Comparison of ENCODE assay signal across 8 cellular contexts in the genomic region with DNA sequence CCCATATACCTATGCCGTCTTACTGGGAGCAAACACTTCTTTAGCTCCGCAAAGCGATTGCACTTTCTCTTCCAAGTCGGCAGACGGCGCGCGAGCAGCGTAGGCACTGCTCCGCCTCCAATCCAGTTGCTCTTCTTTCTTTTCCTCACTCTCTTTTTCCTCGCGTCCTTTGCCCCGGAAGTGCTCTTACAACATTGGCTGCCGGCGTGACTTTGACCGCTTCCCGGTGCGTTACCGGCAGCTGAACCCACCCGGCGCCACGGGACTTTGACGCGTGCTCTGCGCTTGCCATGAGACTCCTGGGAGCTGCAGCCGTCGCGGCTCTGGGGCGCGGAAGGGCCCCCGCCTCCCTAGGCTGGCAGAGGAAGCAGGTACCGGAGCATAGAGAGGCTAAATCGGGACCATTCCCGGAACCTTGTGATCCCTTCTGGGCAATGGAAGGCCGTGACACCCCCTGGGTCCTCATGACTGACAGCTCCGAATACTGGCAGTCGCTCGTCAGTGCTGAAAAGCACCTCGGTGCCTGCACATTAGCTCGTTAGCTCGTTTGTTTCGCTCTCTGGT. TPM values are rescaled to one million over a fixed set of nuclear protein-coding genes. Genes with fewer than 3 reads are reported as not detected.
DNase-seq lines count a peak whose midpoint lies in the region; ATAC-seq and TF ChIP-seq lines count a peak whose summit lies in the region.

Gene GFM1, plus strand, starts transcription at position 183 of the 564 bp plus-strand sequence. Its CDS starts 108 bp downstream, at position 291.

- H3K27me3 ChIP-seq in PC-9 (ENCODE audit: insufficient read depth, low read depth) (no peaks in the 10 kb centered on the region), esophagus (ENCODE audit: control insufficient read depth in 1 of 2, insufficient read depth in 2 of 2, low read length in 2 of 2) (no peaks in the 10 kb centered on the region), muscle layer of colon (ENCODE audit: control insufficient read depth in 1 of 2, insufficient read depth in 2 of 2, low read length in 2 of 2) (no peaks in the 10 kb centered on the region)

- no peaks in the 10 kb centered on the region for H3K9me3 Mint-ChIP-seq in activated T-cell treated with anti-CD3 and anti-CD28 coated beads, Interleukin-2, amount 50 U/mL, for 24 hours

- peak within 1 kb of the TSS; percentile 94 for H3K4me3 ChIP-seq in Jurkat, Clone E6-1 (ENCODE audit: low read length)
- peak within 1 kb of the TSS; percentile 96 for H3K4me3 ChIP-seq in PC-9
- peak within 1 kb of the TSS; percentile 100 for H3K4me3 ChIP-seq in esophagus (ENCODE audit: low read depth in 1 of 2, low read length in 2 of 2)
- peak within 1 kb of the TSS; percentile 86 to 93 for H3K4me3 ChIP-seq in muscle layer of colon (ENCODE audit: low read depth in 1 of 2, low read length in 2 of 2)

- TSS peak; percentile 53 for BruUV-seq in PC-9 (replicated peaks; lab: Mats Ljungman, UMichigan)

- H3K4me1 ChIP-seq in PC-9 (replicated peaks; ENCODE audit: insufficient read depth) = peaks cover 16% of the 10 kb centered on the region
- no peaks in the 10 kb centered on the region for H3K4me1 ChIP-seq in esophagus (ENCODE audit: control insufficient read depth in 2 of 2, insufficient read depth in 2 of 2, low read length in 1 of 2)
- peaks cover 8% of the 10 kb centered on the region for H3K4me1 ChIP-seq in muscle layer of colon (ENCODE audit: insufficient read depth, low read length)

- POLR2A ChIA-PET in PC-9 (lab: Charles Lee; ENCODE audit: unreplicated experiment) = interaction anchor here (0.6 to 0.7 kb wide), 4 partner anchors 19 to 1103 kb away, joined by 3 to 19 read pairs (median 5); partner anchors contain the start of gene MLF1

- 0 out of 2 replicates have a peak, but pooled peaks cover 3% of the 10 kb centered on the region for H4K20me1 ChIP-seq in PC-9 (ENCODE audit: insufficient read depth)

- CTCF ChIA-PET in PC-9 (lab: Charles Lee) = interaction anchor here (0.5 to 2.6 kb wide), 10 partner anchors 16 to 1112 kb away, joined by 3 to 7 read pairs (median 4); partner anchors contain the start of gene MLF1

- H2AFZ ChIP-seq in PC-9 = peak within 1 kb of the TSS; percentile 88

- peaks cover 19% of the 10 kb centered on the region for H3K36me3 ChIP-seq in PC-9 (ENCODE audit: low read depth)
- H3K36me3 ChIP-seq in esophagus (ENCODE audit: control insufficient read depth in 2 of 2, insufficient read depth in 2 of 2, low read length in 1 of 2) = peaks cover 0 to 2% of the 10 kb centered on the region in 2 donors
- peaks cover 19% of the 10 kb centered on the region for H3K36me3 ChIP-seq in muscle layer of colon (ENCODE audit: insufficient read depth, low read length)

- peak within 1 kb of the TSS; percentile 98 for H3K27ac Mint-ChIP-seq in activated T-cell treated with anti-CD3 and anti-CD28 coated beads, Interleukin-2, amount 50 U/mL, for 24 hours

- H3K4me1 Mint-ChIP-seq in activated T-cell treated with anti-CD3 and anti-CD28 coated beads, Interleukin-2, amount 50 U/mL, for 24 hours (ENCODE audit: low read depth) = peaks cover 49% of the 10 kb centered on the region

- H3K27me3 Mint-ChIP-seq in activated T-cell treated with anti-CD3 and anti-CD28 coated beads, Interleukin-2, amount 50 U/mL, for 24 hours = no peaks in the 10 kb centered on the region

- peak within 1 kb of the TSS; percentile 95 for H3K4me2 ChIP-seq in PC-9

- peak; percentile 99 for ATAC-seq in GM21576 (IDR thresholded peaks at IDR 0.05; ENCODE audit: unreplicated experiment)

- peak; percentile 78 for TF ChIP-seq CTCF in PC-9 (conservative IDR thresholded peaks at IDR 0.05)

- intact Hi-C loops in PC-9 (cut with micrococcal nuclease; ENCODE audit: unreplicated experiment) = loop anchor here (5.0 to 10.0 kb wide), 3 partner anchors 72 to 1030 kb away; partner anchors contain the start of gene MLF1

- H3F3A ChIP-seq in PC-9 (ENCODE audit: insufficient read depth, low read depth) = no peaks in the 10 kb centered on the region

- no peaks in the 10 kb centered on the region for H3K9me3 ChIP-seq in PC-9 (ENCODE audit: insufficient read depth, low read depth)
- no peaks in the 10 kb centered on the region for H3K9me3 ChIP-seq in esophagus (ENCODE audit: control insufficient read depth in 2 of 2, insufficient read depth in 1 of 2, low read depth in 1 of 2, low read length in 1 of 2)
- H3K9me3 ChIP-seq in muscle layer of colon (ENCODE audit: low read length) = no peaks in the 10 kb centered on the region

- 0% methylated on average over 42 of the region's 42 CpGs for WGBS in esophagus, 2 donors

- peak; percentile 97 for DNase-seq in DMS53 (lab: John Stamatoyannopoulos, UW)
- DNase-seq in Jurkat, Clone E6-1 (ENCODE audit: low read depth, low spot score) = peak; percentile 95
- DNase-seq in PC-9 = peak; percentile 89 to 92
- DNase-seq in activated T-cell treated with anti-CD3 and anti-CD28 coated beads, Interleukin-2, amount 50 U/mL, for 24 hours = peak; percentile 89
- DNase-seq in stimulated activated CD8-positive, alpha-beta memory T cell treated with anti-CD3 and anti-CD28 coated beads, Interleukin-7, amount 100 ng/mL, for 4 hours (ENCODE audit: low read depth in 2 of 2) = peak; percentile 83 to 85

- H3K27ac ChIP-seq in PC-9 (peak within 1 kb of the TSS; percentile 59), esophagus (ENCODE audit: low read depth in 2 of 2, low read length in 1 of 2) (peak within 1 kb of the TSS; percentile 87 to 91), muscle layer of colon (ENCODE audit: low read depth, low read length) (peak within 1 kb of the TSS; percentile 91)

- H3K4me3 Mint-ChIP-seq in activated T-cell treated with anti-CD3 and anti-CD28 coated beads, Interleukin-2, amount 50 U/mL, for 24 hours = peak within 1 kb of the TSS; percentile 98

- H3K79me2 ChIP-seq in PC-9 (ENCODE audit: low read depth) = peaks cover 38% of the 10 kb centered on the region

- peaks cover 43% of the 10 kb centered on the region for H3K36me3 Mint-ChIP-seq in activated T-cell treated with anti-CD3 and anti-CD28 coated beads, Interleukin-2, amount 50 U/mL, for 24 hours (ENCODE audit: low read depth)

- peak within 1 kb of the TSS; percentile 81 for H3K9ac ChIP-seq in muscle layer of colon (ENCODE audit: low read length)

- H3K9me2 ChIP-seq in PC-9 (ENCODE audit: insufficient read depth) = no peaks in the 10 kb centered on the region

RNA-seq across cellular contexts. Expression of gene GFM1, which starts in this region (rescaled TPM):
- 34.8 TPM for polyA plus RNA-seq in Jurkat, Clone E6-1 (2012; ENCODE audit: insufficient read depth, insufficient read length)
- 43.0 and 45.4 TPM in 2 replicates for total RNA-seq in PC-9 (2021)
- polyA plus RNA-seq in esophagus = 10 to 100 TPM in 1 of 2 donors, 1 to 10 TPM in 1; 7.5 to 16.9 TPM

Comparison
In these comparisons a context has a peak if more than half of its experiments do, and no peak if none do; other contexts are left out.
1. Peak in every context shown above with its lines: DNase-seq, ATAC-seq, H3K4me3 ChIP-seq and H3K27ac ChIP-seq.